11 cellular contexts compared by ENCODE assay signal in genomic region chr11:31803813-31804438, GRCh38. TPM values are rescaled to one million over a fixed set of nuclear protein-coding genes. Genes with fewer than 3 reads are reported as not detected.
A peak's percentile ranks its signal among the peaks of the same experiment; 100 is the strongest.
DNase-seq lines count a peak whose midpoint lies in the region; ATAC-seq and TF ChIP-seq lines count a peak whose summit lies in the region.
"Had no signal": no experiment of that assay in that cellular context is flagged by ENCODE, and none has a peak within 500 bp of the region (broad histone marks: within the 10 kb centered on the region; RNA-seq: fewer than 3 reads in every experiment).

No MANE protein-coding gene starts in this region.

- CTCF ChIA-PET in activated CD4-positive, alpha-beta T cell treated with anti-CD3 and anti-CD28 coated beads for 36 hours (lab: Charles Lee), result no interaction called here
- CTCF ChIA-PET in WTC11 (lab: Charles Lee), result interaction anchor here (1.3 to 2.2 kb wide), 2 partner anchors 154 to 372 kb away, joined by 3 to 9 read pairs; no protein-coding TSS in a partner anchor

- H3K27me3 ChIP-seq in skeletal muscle tissue (ENCODE audit: control insufficient read depth in 3 of 3, insufficient read depth in 3 of 3, low read length in 3 of 3), result peaks cover 97 to 99% (median 98%) of the 10 kb centered on the region in 3 donors

- no peak overlapping the region for H3K27ac Mint-ChIP-seq in activated CD4-positive, alpha-beta T cell treated with anti-CD3 and anti-CD28 coated beads for 36 hours
- no peak overlapping the region for H3K27ac Mint-ChIP-seq in WTC11

- no peak overlapping the region for H3K9ac ChIP-seq in skeletal muscle tissue (ENCODE audit: low read depth in 1 of 3, low read length in 3 of 3)

- no peak overlapping the region for H3K27ac ChIP-seq in skeletal muscle tissue (ENCODE audit: low read depth, low read length)

- peak overlapping the region; percentile 39 for H3K4me3 Mint-ChIP-seq in activated CD4-positive, alpha-beta T cell treated with anti-CD3 and anti-CD28 coated beads for 36 hours
- H3K4me3 Mint-ChIP-seq in WTC11, result peak overlapping the region; percentile 69

- intact Hi-C loops in activated CD4-positive, alpha-beta T cell treated with anti-CD3 and anti-CD28 coated beads for 36 hours (cut with DNase I, micrococcal nuclease), result loop anchor here (1.0 to 10.0 kb wide), 5 partner anchors 12 to 1479 kb away; partner anchors contain the start of genes ARL14EP (in 1 of the 2) and WT1 (in 1 of the 2)

- no peaks in the 10 kb centered on the region for H3K9me3 Mint-ChIP-seq in activated CD4-positive, alpha-beta T cell treated with anti-CD3 and anti-CD28 coated beads for 36 hours (ENCODE audit: low read depth)
- no peaks in the 10 kb centered on the region for H3K9me3 Mint-ChIP-seq in WTC11

- POLR2A ChIA-PET in activated CD4-positive, alpha-beta T cell treated with anti-CD3 and anti-CD28 coated beads for 36 hours (lab: Charles Lee), result no interaction called here
- POLR2A ChIA-PET in WTC11 (lab: Charles Lee), result no interaction called here

- H3K4me3 ChIP-seq in skeletal muscle tissue (ENCODE audit: low read length in 3 of 3), result peak overlapping the region in 2 of 3 donors; percentile 47 to 63

- H3K36me3 Mint-ChIP-seq in activated CD4-positive, alpha-beta T cell treated with anti-CD3 and anti-CD28 coated beads for 36 hours (ENCODE audit: low read depth), result peaks cover 6% of the 10 kb centered on the region
- no peaks in the 10 kb centered on the region for H3K36me3 Mint-ChIP-seq in WTC11

- no peak for ATAC-seq in activated CD4-positive, alpha-beta T cell treated with anti-CD3 and anti-CD28 coated beads for 36 hours
- ATAC-seq in WTC11 (no peak), HG03095 (IDR thresholded peaks at IDR 0.05; ENCODE audit: unreplicated experiment) (no peak), HG03457 (IDR thresholded peaks at IDR 0.05; ENCODE audit: unreplicated experiment) (no peak)

- H3K4me1 ChIP-seq in skeletal muscle tissue (ENCODE audit: control insufficient read depth in 3 of 3, insufficient read depth in 3 of 3, low read length in 3 of 3), result peaks cover 20 to 23% (median 20%) of the 10 kb centered on the region in 3 donors

- H3K36me3 ChIP-seq in skeletal muscle tissue (ENCODE audit: control insufficient read depth in 3 of 3, insufficient read depth in 3 of 3, low read length in 3 of 3), result no peaks in the 10 kb centered on the region

- peaks cover 38% of the 10 kb centered on the region for H3K4me1 Mint-ChIP-seq in activated CD4-positive, alpha-beta T cell treated with anti-CD3 and anti-CD28 coated beads for 36 hours
- peaks cover 76% of the 10 kb centered on the region for H3K4me1 Mint-ChIP-seq in WTC11

- TF ChIP-seq CTCF in WTC11 (IDR thresholded peaks at IDR 0.05), result no peak

- DNase-seq in activated CD4-positive, alpha-beta T cell treated with anti-CD3 and anti-CD28 coated beads for 36 hours, result no peak
- DNase-seq in activated CD4-positive, alpha-beta T cell treated with anti-CD3 and anti-CD28 coated beads for 48 hours, result no peak
- DNase-seq in WTC11 (ENCODE audit: low spot score), result no peak
- DNase-seq in erythroblast (lab: John Stamatoyannopoulos, UW), result peak; percentile 23 to 39
- DNase-seq in NCI-H748 treated with DMSO at 0.1 percent for 48 hours (lab: John Stamatoyannopoulos, UW), result no peak
- DNase-seq: GDM1, NCI-H1694 treated with DMSO at 0.1 percent for 48 hours had no signal

- H3K9me3 ChIP-seq in skeletal muscle tissue (ENCODE audit: control insufficient read depth in 3 of 3, low read length in 3 of 3), result no peaks in the 10 kb centered on the region

- no peak for TF ChIP-seq POLR2A in erythroblast (IDR thresholded peaks at IDR 0.05; ENCODE audit: low read length)

- H3K27me3 Mint-ChIP-seq in activated CD4-positive, alpha-beta T cell treated with anti-CD3 and anti-CD28 coated beads for 36 hours, result peaks cover 80% of the 10 kb centered on the region
- peaks cover 100% of the 10 kb centered on the region for H3K27me3 Mint-ChIP-seq in WTC11 (ENCODE audit: low read depth)

TF ChIP-seq in WTC11, 78 proteins besides CTCF, POLR2A, EP300 and RAD21:
- TF ChIP-seq RORB (CRISPR knock-in tag; IDR thresholded peaks at IDR 0.05) (no peak), USF2 (CRISPR knock-in tag; IDR thresholded peaks at IDR 0.05) (no peak), E2F4 (CRISPR knock-in tag; IDR thresholded peaks at IDR 0.05; ENCODE audit: borderline replicate concordance, low read depth) (no peak), HMGA2 (CRISPR knock-in tag; IDR thresholded peaks at IDR 0.05) (no peak)

RNA-seq across cellular contexts. Expression of gene PAX6, which starts 7.2 kb away (rescaled TPM):
- total RNA-seq in activated CD4-positive, alpha-beta T cell treated with anti-CD3 and anti-CD28 coated beads for 36 hours, result under 1 TPM in 1 of 2 experiments, not detected in 1; 0.07 TPM
- total RNA-seq in WTC11 (2021) (0.18 to 3.3 TPM (median 0.30 TPM) in 3 replicates), skeletal muscle tissue (not detected)
- total RNA-seq: subcutaneous adipose tissue had no signal

Comparison
In these comparisons a context has a peak if more than half of its experiments do, and no peak if none do; other contexts are left out.
1. DNase-seq: peak in erythroblast (2 of 2); none in activated CD4-positive, alpha-beta T cell treated with anti-CD3 and anti-CD28 coated beads for 36 hours (single experiment), activated CD4-positive, alpha-beta T cell treated with anti-CD3 and anti-CD28 coated beads for 48 hours (single experiment), WTC11 (single experiment) and NCI-H748 treated with DMSO at 0.1 percent for 48 hours (single experiment).